9 cellular contexts compared by ENCODE assay signal in the genomic region with DNA sequence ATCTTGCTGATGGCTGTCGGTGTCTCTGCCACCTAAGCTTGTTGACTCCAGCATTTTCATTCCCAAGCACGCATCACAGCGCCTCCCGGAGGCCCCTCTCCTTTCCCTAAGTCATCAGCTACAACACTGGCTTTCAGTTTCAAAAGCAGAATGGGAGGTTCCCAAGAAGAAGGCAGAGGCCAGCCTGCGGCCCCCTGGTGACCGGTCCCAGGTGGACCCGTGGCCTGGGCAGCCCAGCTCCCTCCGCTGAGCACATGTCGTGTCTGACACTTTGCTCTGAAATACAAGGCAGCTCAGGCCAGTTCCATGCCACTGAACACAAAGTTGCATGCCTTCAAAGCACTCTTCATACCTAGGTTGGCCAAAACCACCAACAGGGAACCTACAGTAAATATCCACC. TPM values are rescaled to one million over a fixed set of nuclear protein-coding genes. Genes with fewer than 3 reads are reported as not detected.
A peak's percentile ranks its signal among the peaks of the same experiment; 100 is the strongest.
DNase-seq lines count a peak whose midpoint lies in the region; ATAC-seq and TF ChIP-seq lines count a peak whose summit lies in the region.
"Had no signal": no experiment of that assay in that cellular context is flagged by ENCODE, and none has a peak within 500 bp of the region (broad histone marks: within the 10 kb centered on the region; RNA-seq: fewer than 3 reads in every experiment).

No MANE protein-coding gene starts in this region.

- peaks cover 4% of the 10 kb centered on the region for H3K27me3 Mint-ChIP-seq in brain

- H3K4me1 ChIP-seq in subcutaneous abdominal adipose tissue (ENCODE audit: control insufficient read depth in 5 of 5, insufficient read depth in 5 of 5, low read length in 5 of 5): peaks cover 12 to 58% (median 57%) of the 10 kb centered on the region in 5 donors

- ATAC-seq in HG02798 (IDR thresholded peaks at IDR 0.05; ENCODE audit: poor library complexity, unreplicated experiment): no peak
- no peak for ATAC-seq in GM18519 (IDR thresholded peaks at IDR 0.05; ENCODE audit: low FRiP score, unreplicated experiment)

- peaks cover 52% of the 10 kb centered on the region for H3K36me3 Mint-ChIP-seq in brain

- H3K27me3 ChIP-seq in HL-60 (ENCODE audit: insufficient read depth, poor library complexity, severe bottlenecking) (no peaks in the 10 kb centered on the region), subcutaneous abdominal adipose tissue (ENCODE audit: control insufficient read depth in 5 of 5, insufficient read depth in 4 of 5, low read length in 5 of 5) (no peaks in the 10 kb centered on the region)

- peaks cover 0 to 35% (median 30%) of the 10 kb centered on the region in 5 donors for H3K36me3 ChIP-seq in subcutaneous abdominal adipose tissue (ENCODE audit: control insufficient read depth in 5 of 5, insufficient read depth in 5 of 5, low read length in 5 of 5)

- DNase-seq in HL-60 (ENCODE audit: low read depth in 1 of 2, low spot score in 1 of 2) (no peak), iris pigment epithelial cell (ENCODE audit: low read depth) (peak; percentile 50), A172 (ENCODE audit: low spot score) (no peak)
- no peak for DNase-seq in stimulated activated CD4-positive, alpha-beta T cell treated with anti-CD3 and anti-CD28 coated beads, Interleukin-1b, Interleukin-23, amount 100 ng/mL, for 48 hours
- DNase-seq: activated T-cell treated with anti-CD3 and anti-CD28 coated beads, Interleukin-2, amount 50 U/mL, for 48 hours had no signal

- no peaks in the 10 kb centered on the region for H3K9me3 ChIP-seq in subcutaneous abdominal adipose tissue (ENCODE audit: control insufficient read depth in 5 of 5, low read length in 5 of 5)

- H3K9ac ChIP-seq in subcutaneous abdominal adipose tissue (ENCODE audit: low read length in 5 of 5): peak overlapping the region in 2 of 5 donors; percentile 28 to 53

- H3K4me3 ChIP-seq in HL-60 (replicated peaks; ENCODE audit: insufficient read depth, low read length): no peak overlapping the region
- peak overlapping the region in 4 of 5 donors; percentile 11 to 40 (median 34) for H3K4me3 ChIP-seq in subcutaneous abdominal adipose tissue (ENCODE audit: low read depth in 1 of 5, low read length in 5 of 5)

- peak overlapping the region in 3 of 5 experiments; percentile 30 to 73 (median 36) for H3K4me3 Mint-ChIP-seq in brain

- H3K27ac ChIP-seq in HL-60 (replicated peaks) (0 out of 2 replicates have a peak overlapping the region, but pooled peaks have one; percentile 3), subcutaneous abdominal adipose tissue (ENCODE audit: low read depth, low read length) (peak overlapping the region; percentile 88)

- H3K27ac Mint-ChIP-seq in brain: peak overlapping the region; percentile 85 to 95 (median 92)

- H3K9me3 Mint-ChIP-seq in brain: no peaks in the 10 kb centered on the region

- no peak for TF ChIP-seq CTCF in HL-60 (IDR thresholded peaks at IDR 0.05; ENCODE audit: insufficient read depth, low read length)
- TF ChIP-seq CTCF in brain (conservative IDR thresholded peaks at IDR 0.05): no peak

- peaks cover 55% of the 10 kb centered on the region for H3K4me1 Mint-ChIP-seq in brain

RNA-seq across cellular contexts. Expression of a gene that starts 8.5 kb away (rescaled TPM):
- 102 TPM for polyA plus RNA-seq in brain (ENCODE audit: insufficient read depth, low read depth, low replicate concordance)
- total RNA-seq in A172 (2014; rRNA removed; shearing (Covaris generic)): 14.4 and 16.1 TPM in 2 replicates
